Comparison of ENCODE assay signal across 8 cellular contexts in genomic region chr6:3117912-3118352, GRCh38. TPM values are rescaled to one million over a fixed set of nuclear protein-coding genes. Genes with fewer than 3 reads are reported as not detected.
A peak's percentile ranks its signal among the peaks of the same experiment; 100 is the strongest.
DNase-seq lines count a peak whose midpoint lies in the region.

No MANE protein-coding gene starts in this region.

- peak overlapping the region; percentile 75 for H3K4me3 ChIP-seq in CD8-positive, alpha-beta memory T cell (ENCODE audit: low read length)
- H3K4me3 ChIP-seq in ectodermal cell (ENCODE audit: insufficient read depth, low read depth, low read length): peak overlapping the region; percentile 86
- H3K4me3 ChIP-seq in neuron (ENCODE audit: low read length): peak overlapping the region; percentile 83

- H3K36me3 ChIP-seq in CD8-positive, alpha-beta memory T cell (ENCODE audit: insufficient read depth, low read length): peaks cover 6% of the 10 kb centered on the region
- H3K36me3 ChIP-seq in ectodermal cell (ENCODE audit: control insufficient read depth, insufficient read depth, low read length): peaks cover 6% of the 10 kb centered on the region
- H3K36me3 ChIP-seq in neuron (ENCODE audit: insufficient read depth, low read length): peaks cover 9% of the 10 kb centered on the region

- no peak for DNase-seq in CD8-positive, alpha-beta memory T cell
- DNase-seq in Kasumi-1 (lab: John Stamatoyannopoulos, UW) (peak; percentile 63 to 73), NCI-H2196 treated with DMSO at 0.1 percent for 48 hours (lab: John Stamatoyannopoulos, UW; ENCODE audit: unreplicated experiment) (no peak), GF-D8 (lab: John Stamatoyannopoulos, UW) (no peak), middle frontal gyrus (ENCODE audit: extremely low spot score, low spot score) (no peak)
- no peak for DNase-seq in NK-92 treated with Interleukin-12 subunit alpha and Interleukin-12 subunit beta, amount 100 ng/mL, for 24 hours (lab: John Stamatoyannopoulos, UW)

- H3K4me1 Mint-ChIP-seq in CD8-positive, alpha-beta memory T cell: peaks cover 16 to 18% (median 16%) of the 10 kb centered on the region in 3 donors

- CTCF ChIA-PET in CD8-positive, alpha-beta memory T cell (lab: Charles Lee): interaction anchor here (0.8 kb wide), 1 partner anchor 134 kb away, joined by 4 read pairs; no protein-coding TSS in a partner anchor

- peak overlapping the region; percentile 81 to 97 (median 95) for H3K27ac Mint-ChIP-seq in CD8-positive, alpha-beta memory T cell

- H3K9me3 Mint-ChIP-seq in CD8-positive, alpha-beta memory T cell: no peaks in the 10 kb centered on the region

- POLR2A ChIA-PET in CD8-positive, alpha-beta memory T cell (lab: Charles Lee): interaction anchor here (1.0 to 1.4 kb wide), 2 partner anchors 54 to 141 kb away, joined by 3 to 4 read pairs; no protein-coding TSS in a partner anchor

- H2AFZ ChIP-seq in neuron (ENCODE audit: low read depth, low read length): peak overlapping the region; percentile 97

- H3K27me3 ChIP-seq in CD8-positive, alpha-beta memory T cell (ENCODE audit: insufficient read depth, low read length, poor library complexity, severe bottlenecking): no peaks in the 10 kb centered on the region
- H3K27me3 ChIP-seq in ectodermal cell (ENCODE audit: control insufficient read depth, insufficient read depth, low read length, poor library complexity, severe bottlenecking) (no peaks in the 10 kb centered on the region), neuron (ENCODE audit: insufficient read depth, low read length) (no peaks in the 10 kb centered on the region)

- H3K4me1 ChIP-seq in CD8-positive, alpha-beta memory T cell (ENCODE audit: insufficient read depth, low read length): peaks cover 13% of the 10 kb centered on the region
- H3K4me1 ChIP-seq in ectodermal cell (ENCODE audit: control insufficient read depth, insufficient read depth, low read length): peaks cover 8% of the 10 kb centered on the region
- H3K4me1 ChIP-seq in neuron (ENCODE audit: insufficient read depth, low read length): peaks cover 21% of the 10 kb centered on the region

- 22 to 23% methylated on average over 8 of the region's 8 CpGs for WGBS in ectodermal cell, 2 experiments

- H3K36me3 Mint-ChIP-seq in CD8-positive, alpha-beta memory T cell: peaks cover 0 to 29% (median under 1%) of the 10 kb centered on the region in 3 donors

- no peaks in the 10 kb centered on the region for H3K27me3 Mint-ChIP-seq in CD8-positive, alpha-beta memory T cell

- H3K9me3 ChIP-seq in CD8-positive, alpha-beta memory T cell (ENCODE audit: low read length): no peaks in the 10 kb centered on the region
- H3K9me3 ChIP-seq in ectodermal cell (ENCODE audit: control insufficient read depth, low read length) (no peaks in the 10 kb centered on the region), neuron (ENCODE audit: low read length) (no peaks in the 10 kb centered on the region)

- peak overlapping the region; percentile 90 for H3K27ac ChIP-seq in CD8-positive, alpha-beta memory T cell (ENCODE audit: low read depth, low read length)
- H3K27ac ChIP-seq in ectodermal cell (ENCODE audit: insufficient read depth, low read depth, low read length, poor library complexity, severe bottlenecking): peak overlapping the region; percentile 90

- peak overlapping the region; percentile 87 to 97 (median 91) for H3K4me3 Mint-ChIP-seq in CD8-positive, alpha-beta memory T cell

RNA-seq across cellular contexts. Expression of gene BPHL, which starts 0.6 kb away (rescaled TPM):
- total RNA-seq in CD8-positive, alpha-beta memory T cell: 10 to 100 TPM; 10.5 to 10.7 TPM
- 6.5 TPM for polyA plus RNA-seq in CD8-positive, alpha-beta memory T cell
- 71.1 TPM for polyA plus RNA-seq in ectodermal cell (2013, experiment 1 of 4)
- 59.2 TPM for polyA plus RNA-seq in ectodermal cell (2013, experiment 2 of 4)
- polyA plus RNA-seq in ectodermal cell (2013, experiment 3 of 4): 35.5 TPM
- polyA plus RNA-seq in ectodermal cell (2013, experiment 4 of 4): 44.2 TPM

RNA-seq across cellular contexts. Expression of gene TUBB2A, which starts 39.4 kb away (rescaled TPM):
- total RNA-seq in CD8-positive, alpha-beta memory T cell: 1 to 10 TPM; 3.5 to 3.9 TPM
- 7.3 TPM for polyA plus RNA-seq in CD8-positive, alpha-beta memory T cell
- 233 TPM for polyA plus RNA-seq in ectodermal cell (2013, experiment 1 of 4)
- 211 TPM for polyA plus RNA-seq in ectodermal cell (2013, experiment 2 of 4)
- 183 TPM for polyA plus RNA-seq in ectodermal cell (2013, experiment 3 of 4)
- 204 TPM for polyA plus RNA-seq in ectodermal cell (2013, experiment 4 of 4)

RNA-seq across cellular contexts. Expression of gene RIPK1, which starts 49.6 kb away (rescaled TPM):
- 10 to 100 TPM; 21.7 to 22.1 TPM for total RNA-seq in CD8-positive, alpha-beta memory T cell
- polyA plus RNA-seq in CD8-positive, alpha-beta memory T cell: 25.1 TPM
- 14.0 TPM for polyA plus RNA-seq in ectodermal cell (2013, experiment 1 of 4)
- 15.5 TPM for polyA plus RNA-seq in ectodermal cell (2013, experiment 2 of 4)
- polyA plus RNA-seq in ectodermal cell (2013, experiment 3 of 4): 9.3 TPM
- 10.6 TPM for polyA plus RNA-seq in ectodermal cell (2013, experiment 4 of 4)

Comparison
In these comparisons a context has a peak if more than half of its experiments do, and no peak if none do; other contexts are left out.
1. DNase-seq: peak in Kasumi-1 (2 of 2); none in CD8-positive, alpha-beta memory T cell (0 of 5), NK-92 treated with Interleukin-12 subunit alpha and Interleukin-12 subunit beta, amount 100 ng/mL, for 24 hours (single experiment), NCI-H2196 treated with DMSO at 0.1 percent for 48 hours (single experiment), GF-D8 (single experiment) and middle frontal gyrus (single experiment).
2. Peak in every context shown above with its lines, with median percentiles within 50 percentile points of each other: H3K4me3 ChIP-seq.